ENCODE assay signal across 24 cellular contexts in genomic region chr3:118180853-118181252, GRCh38.
"Had no signal": no experiment of that assay in that cellular context is flagged by ENCODE, and none has a peak within 500 bp of the region (broad histone marks: within the 10 kb centered on the region; RNA-seq: fewer than 3 reads in every experiment).

No MANE protein-coding gene starts in this region.

- ATAC-seq: activated CD8-positive, alpha-beta T cell treated with anti-CD3 and anti-CD28 coated beads, Interleukin-2, amount 10 ng/mL, durations not matched to agents 7 days and 5 days; activated naive CD4-positive, alpha-beta T cell treated with anti-CD3 and anti-CD28 coated beads, Interleukin-2, amount 50 U/mL, for 72 hours; activated naive CD8-positive, alpha-beta T cell treated with anti-CD3 and anti-CD28 coated beads, Interleukin-2, amount 50 U/mL, for 24 hours; body of pancreas had no signal

- H3K27ac ChIP-seq: ascending aorta, body of pancreas had no signal

- H3K27me3 ChIP-seq: ascending aorta, body of pancreas, MG63 had no signal

- H3K4me1 ChIP-seq: ascending aorta, body of pancreas had no signal

- H3K9me3 ChIP-seq: ascending aorta, MG63 had no signal

- DNase-seq: activated CD4-positive, alpha-beta T cell treated with anti-CD3 and anti-CD28 coated beads for 48 hours; activated CD4-positive, alpha-beta T cell treated with anti-CD3 and anti-CD28 coated beads, Interleukin-2, amount 50 U/mL, for 4 hours; activated CD4-positive, CD25-positive, alpha-beta regulatory T cell treated with anti-CD3 and anti-CD28 coated beads, Interleukin-2, amount 50 U/mL, for 72 hours; activated CD8-positive, alpha-beta memory T cell treated with anti-CD3 and anti-CD28 coated beads, Interleukin-2, amount 50 U/mL, for 48 hours; activated CD8-positive, alpha-beta T cell treated with anti-CD3 and anti-CD28 coated beads, Interleukin-2, amount 10 ng/mL, durations not matched to agents 7 days and 5 days; activated effector memory CD4-positive, alpha-beta T cell treated with Interleukin-2 at 50 U/mL for 16 hours; activated naive CD4-positive, alpha-beta T cell; activated naive CD8-positive, alpha-beta T cell treated with anti-CD3 and anti-CD28 coated beads, Interleukin-2, amount 50 U/mL, for 24 hours; activated T-cell treated with anti-CD3 and anti-CD28 coated beads, Interleukin-2, amount 50 U/mL, for 1 hour; amniotic stem cell; body of pancreas; cortex of kidney; MG63; NCI-H1105; NCI-H1436; NCI-H1694 treated with DMSO at 0.1 percent for 48 hours; NCI-H2029 treated with DMSO at 0.1 percent for 48 hours; NCI-H345; NCI-H510A; NCI-H69; SIG-M5; T-helper 1 cell had no signal

- H3K36me3 ChIP-seq: ascending aorta, MG63 had no signal

- H3K4me3 ChIP-seq: ascending aorta, body of pancreas, MG63 had no signal
